In genomic region chrX:9724711-9725110, GRCh38 we compare ENCODE assay signal across 25 cellular contexts. TPM values are rescaled to one million over a fixed set of nuclear protein-coding genes. Genes with fewer than 3 reads are reported as not detected.
DNase-seq lines count a peak whose midpoint lies in the region; ATAC-seq and TF ChIP-seq lines count a peak whose summit lies in the region.
"Had no signal": no experiment of that assay in that cellular context is flagged by ENCODE, and none has a peak within 500 bp of the region (broad histone marks: within the 10 kb centered on the region; RNA-seq: fewer than 3 reads in every experiment).

No MANE protein-coding gene starts in this region.

- RAD21 ChIA-PET in HCT116 (lab: Charles Lee; ENCODE audit: low non-redundant PET in 1 of 2, low total read pairs in 2 of 2, uncharacterized antibody in 2 of 2, unreplicated experiment in 2 of 2): no interaction called here

- BruUV-seq in HCT116 (replicated peaks; lab: Mats Ljungman, UMichigan): no TSS peak
- BruUV-seq in PC-9 (replicated peaks; lab: Mats Ljungman, UMichigan): no TSS peak

- no peak overlapping the region for H3K4me3 ChIP-seq in HCT116 (replicated peaks in 1 of 2; ENCODE audit: low read depth in 1 of 2, low read length in 2 of 2)
- no peak overlapping the region for H3K4me3 ChIP-seq in cardiac fibroblast (replicated peaks in 1 of 2; ENCODE audit: low read depth in 2 of 2, low read length in 2 of 2)
- no peak overlapping the region for H3K4me3 ChIP-seq in aorta (ENCODE audit: low read length in 2 of 2)
- no peak overlapping the region for H3K4me3 ChIP-seq in PC-9
- H3K4me3 ChIP-seq: heart right ventricle, SJCRH30, skin epidermis had no signal

- H3K4me2 ChIP-seq in HCT116 (ENCODE audit: low read length) (no peak overlapping the region), PC-9 (no peak overlapping the region)

- no peaks in the 10 kb centered on the region for H3K27me3 ChIP-seq in HCT116 (ENCODE audit: insufficient read depth, low read length)
- H3K27me3 ChIP-seq in aorta (ENCODE audit: control insufficient read depth in 1 of 2, insufficient read depth in 2 of 2, low read length in 1 of 2): no peaks in the 10 kb centered on the region
- H3K27me3 ChIP-seq in PC-9 (ENCODE audit: insufficient read depth, low read depth): no peaks in the 10 kb centered on the region
- H3K27me3 ChIP-seq: heart right ventricle, SJCRH30 had no signal

- intact Hi-C loops in HCT116 (cut with micrococcal nuclease) (no loop called here), aorta (cut with DNase I) (no loop called here), PC-9 (cut with micrococcal nuclease; ENCODE audit: unreplicated experiment) (no loop called here)

- no peak for TF ChIP-seq POLR2A in HCT116 (IDR thresholded peaks at IDR 0.05; ENCODE audit: borderline replicate concordance, extremely low read depth, insufficient read depth, insufficient read length)

- DNase-seq in ACHN: peak; percentile 2
- no peak for DNase-seq in HCT116 (ENCODE audit: low read depth, low spot score)
- DNase-seq in cardiac fibroblast (ENCODE audit: low read depth in 2 of 2): peak; percentile 4 to 50
- DNase-seq in iris pigment epithelial cell (ENCODE audit: low read depth): peak; percentile 53
- DNase-seq in NCI-H1092 treated with DMSO at 0.1 percent for 48 hours (lab: John Stamatoyannopoulos, UW): no peak
- no peak for DNase-seq in aorta
- DNase-seq in NCI-H82 treated with DMSO at 0.1 percent for 48 hours (lab: John Stamatoyannopoulos, UW; ENCODE audit: unreplicated experiment): no peak
- DNase-seq in PC-9: no peak
- DNase-seq: activated CD8-positive, alpha-beta T cell treated with anti-CD3 and anti-CD28 coated beads for 36 hours; activated effector memory CD4-positive, alpha-beta T cell treated with Interleukin-2 at 50 U/mL for 16 hours; activated naive CD8-positive, alpha-beta T cell treated with anti-CD3 and anti-CD28 coated beads for 36 hours; cortex of kidney; heart right ventricle; left colon; NCI-H1436; NCI-H2107; NK-92 treated with Interleukin-12 subunit alpha and Interleukin-12 subunit beta, amount 100 ng/mL, for 24 hours; nucleus accumbens; SJCRH30; stimulated activated CD4-positive, alpha-beta T cell treated with anti-CD3 and anti-CD28 coated beads, Interleukin-1b, Interleukin-23, amount 100 ng/mL, for 48 hours; T-cell had no signal

- H3K36me3 ChIP-seq in HCT116 (ENCODE audit: control insufficient read depth in 1 of 2, insufficient read depth in 2 of 2, low read length in 2 of 2): no peaks in the 10 kb centered on the region
- H3K36me3 ChIP-seq in aorta (ENCODE audit: control insufficient read depth in 1 of 2, insufficient read depth in 2 of 2, low read length in 1 of 2): no peaks in the 10 kb centered on the region
- H3K36me3 ChIP-seq in PC-9 (ENCODE audit: low read depth): no peaks in the 10 kb centered on the region

- no peak overlapping the region for H3K27ac ChIP-seq in HCT116 (ENCODE audit: low read depth, low read length)
- H3K27ac ChIP-seq in aorta (ENCODE audit: low read depth in 1 of 2, low read length in 2 of 2): no peak overlapping the region
- no peak overlapping the region for H3K27ac ChIP-seq in PC-9
- H3K27ac ChIP-seq: heart right ventricle, SJCRH30, skin epidermis had no signal

- POLR2A ChIA-PET in HCT116 (lab: Charles Lee) (no interaction called here), PC-9 (lab: Charles Lee; ENCODE audit: unreplicated experiment) (no interaction called here)

- H3K4me1 ChIP-seq in HCT116 (ENCODE audit: control insufficient read depth in 1 of 2, insufficient read depth in 2 of 2, low read length in 2 of 2) (no peaks in the 10 kb centered on the region), aorta (ENCODE audit: control insufficient read depth in 1 of 2, insufficient read depth in 2 of 2, low read length in 2 of 2) (no peaks in the 10 kb centered on the region), PC-9 (replicated peaks; ENCODE audit: insufficient read depth) (no peaks in the 10 kb centered on the region)
- H3K4me1 ChIP-seq: heart right ventricle, SJCRH30 had no signal

- in situ Hi-C loops in ACHN (cut with HindIII; ENCODE audit: low pct_ligation_motif_present, low pct_unique_long_range_greater_than_20kb, low sequenced_read_pairs): no loop called here

- H2AFZ ChIP-seq in HCT116 (ENCODE audit: low read depth, low read length, poor library complexity, severe bottlenecking): no peak overlapping the region
- H2AFZ ChIP-seq in PC-9: no peak overlapping the region

- CTCF ChIA-PET in HCT116 (lab: Charles Lee) (no interaction called here), PC-9 (lab: Charles Lee) (no interaction called here)

- 37 to 46% methylated on average over 2 of the region's 2 CpGs for WGBS in aorta, 2 donors

- TF ChIP-seq CTCF in HCT116 (IDR thresholded peaks at IDR 0.05 in 2 of 3, conservative IDR thresholded peaks at IDR 0.05 in 1 of 3; ENCODE audit: borderline replicate concordance in 1 of 3, insufficient read depth in 1 of 3, low read depth in 2 of 3, low read length in 2 of 3) (no peak), cardiac fibroblast (IDR thresholded peaks at IDR 0.05; ENCODE audit: low read depth, low read length) (peak; percentile 36), PC-9 (conservative IDR thresholded peaks at IDR 0.05) (no peak)

- 0 out of 2 replicates have a peak, but pooled peaks have one; percentile 9 for TF ChIP-seq RAD21 in HCT116 (IDR thresholded peaks at IDR 0.05; ENCODE audit: low read depth)

- ATAC-seq in HCT116 (peak; percentile 46; the same call in 1 of the 2 replicates), aorta (ENCODE audit: low FRiP score) (no peak)
- ATAC-seq: activated CD8-positive, alpha-beta T cell treated with anti-CD3 and anti-CD28 coated beads for 36 hours; heart right ventricle; left colon; Panc1; T-cell had no signal

- H3K9ac ChIP-seq in HCT116 (ENCODE audit: low read length): no peak overlapping the region

- H3F3A ChIP-seq in PC-9 (ENCODE audit: insufficient read depth, low read depth): no peaks in the 10 kb centered on the region

- H4K20me1 ChIP-seq in HCT116 (ENCODE audit: insufficient read depth) (no peaks in the 10 kb centered on the region), PC-9 (ENCODE audit: insufficient read depth) (no peaks in the 10 kb centered on the region)

- H3K9me2 ChIP-seq in HCT116 (ENCODE audit: insufficient read depth): no peaks in the 10 kb centered on the region
- H3K9me2 ChIP-seq in PC-9 (ENCODE audit: insufficient read depth): no peaks in the 10 kb centered on the region

- H3K9me3 ChIP-seq in HCT116 (ENCODE audit: control insufficient read depth in 1 of 2, insufficient read depth in 1 of 2, low read depth in 1 of 2, low read length in 2 of 2) (peaks cover 0 to 4% of the 10 kb centered on the region in 2 experiments; a peak in 1 of 4 replicates), aorta (ENCODE audit: control insufficient read depth, low read length) (peaks cover 5% of the 10 kb centered on the region), PC-9 (ENCODE audit: insufficient read depth, low read depth) (no peaks in the 10 kb centered on the region; the same call in 1 of the 2 replicates)
- H3K9me3 ChIP-seq: SJCRH30 had no signal

- H3K79me2 ChIP-seq in HCT116 (ENCODE audit: insufficient read depth, low read length): no peaks in the 10 kb centered on the region
- no peaks in the 10 kb centered on the region for H3K79me2 ChIP-seq in PC-9 (ENCODE audit: low read depth)

TF ChIP-seq in HCT116, 20 proteins besides CTCF, POLR2A, EP300 and RAD21:
- no peak for TF ChIP-seq FOSL1 (IDR thresholded peaks at IDR 0.05; ENCODE audit: low read depth)

RNA-seq across cellular contexts. Expression of gene GPR143, which starts 40.9 kb away (rescaled TPM):
- 1.8 TPM for total RNA-seq in HCT116 (2021; ENCODE audit: unreplicated experiment)
- 1.8 and 1.9 TPM in 2 replicates for polyA plus RNA-seq in HCT116 (2012)
- under 1 TPM in 1 of 2 donors, not detected in 1; 0.45 TPM for total RNA-seq in aorta
- under 1 TPM in 1 of 2 donors, not detected in 1; 0.50 TPM for polyA plus RNA-seq in aorta
- total RNA-seq in PC-9 (2021): not detected in 2 replicates
- total RNA-seq: activated CD8-positive, alpha-beta T cell treated with anti-CD3 and anti-CD28 coated beads for 36 hours; activated naive CD8-positive, alpha-beta T cell treated with anti-CD3 and anti-CD28 coated beads for 36 hours; NCI-H460; SJCRH30; subcutaneous adipose tissue; T-cell had no signal

Comparison
In these comparisons a context has a peak if more than half of its experiments do, and no peak if none do; other contexts are left out.
1. DNase-seq: peak in ACHN (single experiment), cardiac fibroblast (2 of 2) and iris pigment epithelial cell (single experiment); none in HCT116 (single experiment), NCI-H1092 treated with DMSO at 0.1 percent for 48 hours (single experiment), aorta (0 of 2), NCI-H82 treated with DMSO at 0.1 percent for 48 hours (single experiment) and PC-9 (0 of 2).